ENCODE assay signal across 2 cellular contexts in the genomic region with DNA sequence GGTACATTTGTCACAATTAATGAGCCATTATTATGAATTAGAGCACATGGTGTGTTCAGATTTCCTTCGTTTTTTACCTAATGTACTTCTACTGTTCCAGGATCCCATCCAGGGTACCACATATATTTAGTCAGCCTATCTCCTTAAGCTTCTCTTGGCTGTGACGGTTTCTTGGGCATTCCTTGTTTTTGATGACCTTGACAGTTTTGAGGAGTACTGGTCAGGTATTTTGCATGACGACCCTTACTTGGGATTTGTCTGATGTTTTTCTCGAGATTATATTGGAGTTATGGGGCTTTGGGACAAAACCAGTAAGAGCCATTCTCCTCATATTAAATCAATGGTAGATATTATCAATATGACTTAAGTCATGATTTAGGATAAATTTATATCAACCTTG.
A peak's percentile ranks its signal among the peaks of the same experiment; 100 is the strongest.
TF ChIP-seq lines count a peak whose summit lies in the region.

No MANE protein-coding gene starts in this region.

TF ChIP-seq in A549, 52 proteins besides CTCF, POLR2A, EP300 and RAD21:
- no peak for TF ChIP-seq MAZ (IDR thresholded peaks at IDR 0.05; ENCODE audit: borderline replicate concordance, low read depth, low read length)
- TF ChIP-seq TFCP2L1 (CRISPR knock-in tag; IDR thresholded peaks at IDR 0.05), result no peak
- TF ChIP-seq RCOR1 (IDR thresholded peaks at IDR 0.05; ENCODE audit: low read depth, low read length), result no peak
- TF ChIP-seq CHD2 (IDR thresholded peaks at IDR 0.05; ENCODE audit: low read length, partially characterized antibody), result no peak
- TF ChIP-seq KDM1A (IDR thresholded peaks at IDR 0.05; ENCODE audit: low read depth), result no peak
- no peak for TF ChIP-seq HEYL (CRISPR knock-in tag; IDR thresholded peaks at IDR 0.05)
- peak; percentile 83 for TF ChIP-seq MAFK (IDR thresholded peaks at IDR 0.05; ENCODE audit: partially characterized antibody)
- TF ChIP-seq HES2 (IDR thresholded peaks at IDR 0.05), result no peak

TF ChIP-seq in K562, 482 proteins besides CTCF, POLR2A, EP300 and RAD21:
- TF ChIP-seq MAFG (tag; conservative IDR thresholded peaks at IDR 0.05) (peak; percentile 38; the same call in 1 of the 2 replicates), ZBTB33 (CRISPR knock-in tag; IDR thresholded peaks at IDR 0.05) (no peak), C11orf30 (IDR thresholded peaks at IDR 0.05; ENCODE audit: low read depth) (peak; percentile 33; the same call in 1 of the 2 replicates), MAFK (IDR thresholded peaks at IDR 0.05; ENCODE audit: low read length) (peak; percentile 33; the same call in 1 of the 2 replicates), CREM (IDR thresholded peaks at IDR 0.05; ENCODE audit: low read depth) (no peak), MAFF (IDR thresholded peaks at IDR 0.05; ENCODE audit: low read length) (peak; percentile 44; the same call in 1 of the 2 replicates), ZNF316 (IDR thresholded peaks at IDR 0.05) (peak; percentile 73)
